In genomic region chr21:44107037-44107501, GRCh38 we compare ENCODE assay signal across 8 cellular contexts. TPM values are rescaled to one million over a fixed set of nuclear protein-coding genes. Genes with fewer than 3 reads are reported as not detected.
DNase-seq lines count a peak whose midpoint lies in the region; ATAC-seq, FAIRE-seq and TF ChIP-seq lines count a peak whose summit lies in the region.
"Not testable (repeated sequence)": the region's sequence is repeated elsewhere in the genome, so short reads cannot be mapped to it uniquely, and the experiment has no call there.

TSS of gene PWP2 (plus strand) at chr21:44107399. CDS start at chr21:44107417, 18 bp downstream.

- H3K27me3 ChIP-seq in CD8-positive, alpha-beta memory T cell (ENCODE audit: insufficient read depth, low read length, poor library complexity, severe bottlenecking); PC-3 (ENCODE audit: low read length); endothelial cell of umbilical vein (ENCODE audit: control insufficient read depth in 2 of 2, insufficient read depth in 2 of 2, low read length in 2 of 2): not testable (repeated sequence)

- intact Hi-C loops in PC-3 (cut with micrococcal nuclease); endothelial cell of umbilical vein (cut with micrococcal nuclease): not testable (repeated sequence)

- POLR2A ChIA-PET in CD8-positive, alpha-beta memory T cell (lab: Charles Lee); PC-3 (lab: Charles Lee; ENCODE audit: unreplicated experiment); endothelial cell of umbilical vein (lab: Charles Lee): not testable (repeated sequence)

- not testable (repeated sequence) for H3K27ac Mint-ChIP-seq in CD8-positive, alpha-beta memory T cell
- peak within 1 kb of the TSS; percentile 71 for H3K27ac Mint-ChIP-seq in stimulated activated naive B cell treated with anti-CD40 and anti-IgM and Interleukin-4, amounts not matched to agents 10 μg/mL and 1 μg/mL and 100 μg/mL, for 72 hours

- not testable (repeated sequence) for H3F3A ChIP-seq in PC-3 (ENCODE audit: low read length, unreplicated experiment)

- dilution Hi-C loops in endothelial cell of umbilical vein (cut with MboI; ENCODE audit: extremely low pct_ligation_motif_present, low sequenced_read_pairs), result not testable (repeated sequence)

- not testable (repeated sequence) for H3K4me3 ChIP-seq in CD8-positive, alpha-beta memory T cell (ENCODE audit: low read length); PC-3 (ENCODE audit: low read length)
- H3K4me3 ChIP-seq in endothelial cell of umbilical vein (replicated peaks in 1 of 3; ENCODE audit: insufficient read depth in 1 of 3, low read depth in 1 of 3, low read length in 3 of 3) (peak within 1 kb of the TSS in 1 of 3 experiments; percentile 36), mesodermal cell (ENCODE audit: extremely low read depth, insufficient read depth, low read length, poor library complexity, severe bottlenecking) (peak within 1 kb of the TSS; percentile 16)

- H3K9me1 ChIP-seq in endothelial cell of umbilical vein (replicated peaks; ENCODE audit: control insufficient read depth, extremely low read depth, insufficient read depth, low read length), result not testable (repeated sequence)

- H3K36me3 ChIP-seq in CD8-positive, alpha-beta memory T cell (ENCODE audit: insufficient read depth, low read length); PC-3 (ENCODE audit: low read depth, low read length); endothelial cell of umbilical vein (ENCODE audit: control insufficient read depth in 2 of 2, extremely low read depth in 1 of 2, insufficient read depth in 2 of 2, low read length in 2 of 2); mesodermal cell (ENCODE audit: control insufficient read depth, insufficient read depth, low read length): not testable (repeated sequence)

- DNase-seq in CD8-positive, alpha-beta memory T cell, result peak; percentile 29 to 77 (median 58)
- DNase-seq in PC-3; endothelial cell of umbilical vein (ENCODE audit: low read depth, low spot score); stimulated activated naive B cell treated with anti-CD40 and anti-IgM and Interleukin-4, amounts not matched to agents 10 μg/mL and 1 μg/mL and 100 μg/mL, for 72 hours: not testable (repeated sequence)
- DNase-seq in activated T-helper 1 cell treated with Interleukin-2 at 50 U/mL for 16 hours (ENCODE audit: low read depth), result peak; percentile 63

- not testable (repeated sequence) for H4K20me1 ChIP-seq in PC-3 (ENCODE audit: low read length); endothelial cell of umbilical vein (replicated peaks; ENCODE audit: control insufficient read depth, extremely low read depth, insufficient read depth, low read length)

- peak within 1 kb of the TSS in 4 of 7 donors; percentile 43 to 54 (median 48) for H3K4me3 Mint-ChIP-seq in CD8-positive, alpha-beta memory T cell
- H3K4me3 Mint-ChIP-seq in stimulated activated naive B cell treated with anti-CD40 and anti-IgM and Interleukin-4, amounts not matched to agents 10 μg/mL and 1 μg/mL and 100 μg/mL, for 72 hours, result peak within 1 kb of the TSS; percentile 64 to 70

- H3K9me2 ChIP-seq in PC-3 (replicated peaks; ENCODE audit: low read length), result not testable (repeated sequence)

- H3K9me3 ChIP-seq in CD8-positive, alpha-beta memory T cell (ENCODE audit: low read length); PC-3 (ENCODE audit: low read length); endothelial cell of umbilical vein (replicated peaks; ENCODE audit: control insufficient read depth, insufficient read depth, low read length); mesodermal cell (ENCODE audit: control insufficient read depth, low read length): not testable (repeated sequence)

- not testable (repeated sequence) for H3K4me1 Mint-ChIP-seq in CD8-positive, alpha-beta memory T cell; stimulated activated naive B cell treated with anti-CD40 and anti-IgM and Interleukin-4, amounts not matched to agents 10 μg/mL and 1 μg/mL and 100 μg/mL, for 72 hours

- H3K9ac ChIP-seq in PC-3 (ENCODE audit: low read length); endothelial cell of umbilical vein (replicated peaks; ENCODE audit: extremely low read depth, insufficient read depth, low read length): not testable (repeated sequence)

- not testable (repeated sequence) for H3K36me3 Mint-ChIP-seq in CD8-positive, alpha-beta memory T cell; stimulated activated naive B cell treated with anti-CD40 and anti-IgM and Interleukin-4, amounts not matched to agents 10 μg/mL and 1 μg/mL and 100 μg/mL, for 72 hours

- not testable (repeated sequence) for TF ChIP-seq CTCF in PC-3 (conservative IDR thresholded peaks at IDR 0.05; ENCODE audit: low read depth, low read length); endothelial cell of umbilical vein (IDR thresholded peaks at IDR 0.05; ENCODE audit: extremely low read depth in 1 of 2, insufficient read depth in 1 of 2, low read depth in 1 of 2, low read length in 2 of 2)

- H2AFZ ChIP-seq in PC-3 (ENCODE audit: low read length); endothelial cell of umbilical vein (ENCODE audit: low read depth, low read length): not testable (repeated sequence)

- peak; percentile 91 for FAIRE-seq in endothelial cell of umbilical vein (lab: Jason Lieb, UNC)

- not testable (repeated sequence) for H3K27me3 Mint-ChIP-seq in CD8-positive, alpha-beta memory T cell; stimulated activated naive B cell treated with anti-CD40 and anti-IgM and Interleukin-4, amounts not matched to agents 10 μg/mL and 1 μg/mL and 100 μg/mL, for 72 hours

- not testable (repeated sequence) for H3K79me2 ChIP-seq in PC-3 (ENCODE audit: low read length); endothelial cell of umbilical vein (ENCODE audit: control insufficient read depth, insufficient read depth, low read length)

- no CpG with 5 or more reads among the region's 66 CpGs for WGBS in mesodermal cell (ENCODE audit: insufficient coverage in 2 of 2), 2 experiments

- not testable (repeated sequence) for H3K9me3 Mint-ChIP-seq in CD8-positive, alpha-beta memory T cell; stimulated activated naive B cell treated with anti-CD40 and anti-IgM and Interleukin-4, amounts not matched to agents 10 μg/mL and 1 μg/mL and 100 μg/mL, for 72 hours

- CTCF ChIA-PET in CD8-positive, alpha-beta memory T cell (lab: Charles Lee); PC-3 (lab: Charles Lee); endothelial cell of umbilical vein (lab: Charles Lee): not testable (repeated sequence)

- BruUV-seq in PC-3 (replicated peaks; lab: Mats Ljungman, UMichigan); endothelial cell of umbilical vein (replicated peaks; lab: Mats Ljungman, UMichigan): not testable (repeated sequence)

- not testable (repeated sequence) for H3K27ac ChIP-seq in CD8-positive, alpha-beta memory T cell (ENCODE audit: low read depth, low read length); PC-3 (ENCODE audit: low read length); endothelial cell of umbilical vein (ENCODE audit: insufficient read depth, low read depth, low read length); mesodermal cell (ENCODE audit: low read depth, low read length, severe bottlenecking)

- not testable (repeated sequence) for TF ChIP-seq POLR2A in endothelial cell of umbilical vein (IDR thresholded peaks at IDR 0.05; ENCODE audit: low read depth, low read length)

- H3K4me2 ChIP-seq in PC-3 (ENCODE audit: low read length); endothelial cell of umbilical vein (ENCODE audit: insufficient read depth, low read length): not testable (repeated sequence)

- ATAC-seq in GM19468 (IDR thresholded peaks at IDR 0.05; ENCODE audit: extremely low read depth, unreplicated experiment) (peak; percentile 55), HG03039 (IDR thresholded peaks at IDR 0.05; ENCODE audit: unreplicated experiment) (peak; percentile 83), PC-3 (peak; percentile 87)
- ATAC-seq in stimulated activated naive B cell treated with anti-CD40 and anti-IgM and Interleukin-4, amounts not matched to agents 10 μg/mL and 1 μg/mL and 100 μg/mL, for 72 hours (replicated peaks), result peak; percentile 91 to 94

- H3K4me1 ChIP-seq in CD8-positive, alpha-beta memory T cell (ENCODE audit: insufficient read depth, low read length); PC-3 (ENCODE audit: insufficient read depth, low read length); endothelial cell of umbilical vein (ENCODE audit: control insufficient read depth, extremely low read depth, insufficient read depth, low read length); mesodermal cell (ENCODE audit: control insufficient read depth, insufficient read depth, low read length, poor library complexity, severe bottlenecking): not testable (repeated sequence)

RNA-seq across cellular contexts. Expression of gene PWP2, which starts in this region (rescaled TPM):
- 10 to 100 TPM; 10.4 to 15.5 TPM for total RNA-seq in CD8-positive, alpha-beta memory T cell
- 13.2 TPM for polyA plus RNA-seq in CD8-positive, alpha-beta memory T cell
- total RNA-seq in PC-3 (2014; rRNA removed) (8.2 and 17.0 TPM in 2 replicates), endothelial cell of umbilical vein (7.2 and 31.8 TPM in 2 replicates)
- polyA plus RNA-seq in endothelial cell of umbilical vein, result 3.4 and 5.1 TPM in 2 replicates
- polyA plus RNA-seq in endothelial cell of umbilical vein (2011; cell fraction: cytosol; rRNA removed), result 2.7 TPM in 2 replicates
- polyA plus RNA-seq in endothelial cell of umbilical vein (2011; cell fraction: nucleus; rRNA removed), result 10.2 and 13.3 TPM in 2 replicates
- polyA plus RNA-seq in endothelial cell of umbilical vein (2012), result 17.9 and 20.3 TPM in 2 replicates
- polyA minus RNA-seq in endothelial cell of umbilical vein, result 7.4 and 11.2 TPM in 2 replicates
- 9.9 TPM for polyA minus RNA-seq in endothelial cell of umbilical vein (2011; cell fraction: cytosol; rRNA and poly(A)+ RNA removed)
- polyA minus RNA-seq in endothelial cell of umbilical vein (2011; cell fraction: nucleus; rRNA and poly(A)+ RNA removed), result 11.1 and 11.7 TPM in 2 replicates
- polyA plus RNA-seq in mesodermal cell (2013, experiment 1 of 2), result 2.3 TPM
- polyA plus RNA-seq in mesodermal cell (2013, experiment 2 of 2), result 2.9 TPM
